Comparison of ENCODE assay signal across 8 cellular contexts in the genomic region with DNA sequence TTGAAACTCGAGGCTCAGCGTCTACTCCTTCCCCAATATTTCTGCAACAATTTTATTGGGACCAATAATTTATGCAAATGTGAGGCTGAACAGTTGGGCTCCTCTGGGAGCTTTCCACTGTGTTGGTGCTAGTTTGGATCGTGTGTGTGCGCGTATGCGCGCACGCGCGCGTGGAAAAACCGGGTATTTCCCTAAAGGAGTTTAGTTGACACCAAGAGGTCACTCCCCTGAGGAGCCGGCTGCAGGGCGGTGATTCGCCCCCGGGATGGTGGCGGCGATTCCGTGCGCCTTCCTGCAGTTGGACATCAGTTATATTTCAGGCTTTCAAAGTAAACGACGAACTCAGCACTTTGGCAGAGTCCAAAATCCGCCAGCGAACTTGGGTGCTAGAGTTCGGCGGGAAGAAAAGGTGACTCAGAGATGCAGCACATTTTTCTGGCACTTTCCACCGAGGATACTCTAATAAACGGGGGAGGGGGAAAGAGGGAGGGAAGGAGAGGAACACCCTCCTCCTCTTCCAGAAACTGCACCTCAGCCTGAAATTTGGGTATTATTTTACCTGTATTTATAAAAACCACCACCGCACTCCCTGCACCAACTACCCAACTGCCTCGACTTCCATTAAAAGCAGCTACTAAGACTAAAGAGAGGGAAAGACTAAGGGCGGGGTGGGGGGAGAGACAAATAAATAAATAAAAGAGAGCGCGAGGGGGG.
DNase-seq lines count a peak whose midpoint lies in the region; TF ChIP-seq lines count a peak whose summit lies in the region.

No MANE protein-coding gene starts in this region.

- no peak overlapping the region for H3K14ac ChIP-seq in neuronal stem cell (ENCODE audit: low read length)

- H3K36me3 ChIP-seq in neuronal stem cell (replicated peaks in 1 of 2; ENCODE audit: control insufficient read depth in 2 of 2, insufficient read depth in 2 of 2, low read length in 2 of 2) = no peaks in the 10 kb centered on the region

- H3K27me3 ChIP-seq in neuronal stem cell (ENCODE audit: control insufficient read depth in 3 of 3, insufficient read depth in 3 of 3, low read depth in 1 of 3, low read length in 3 of 3) = peaks cover 0 to 3% (median 0%) of the 10 kb centered on the region in 3 experiments

- peaks cover 4 to 11% of the 10 kb centered on the region in 2 donors for H3K4me1 ChIP-seq in neuronal stem cell (ENCODE audit: control insufficient read depth in 2 of 2, insufficient read depth in 1 of 2, low read depth in 1 of 2, low read length in 2 of 2)

- peak overlapping the region; percentile 51 for H3K9ac ChIP-seq in neuronal stem cell (ENCODE audit: low read depth, low read length, poor library complexity)

- no CpG with 5 or more reads among the region's 33 CpGs for WGBS in neuronal stem cell (ENCODE audit: extremely low coverage in 2 of 2, insufficient read length in 2 of 2, insufficient replicate concordance in 1 of 2), 2 donors

- H2BK5ac ChIP-seq in neuronal stem cell (ENCODE audit: low read length) = peak overlapping the region; percentile 17

- H3K4me2 ChIP-seq in neuronal stem cell (ENCODE audit: insufficient read depth, low read length, poor library complexity, severe bottlenecking) = peak overlapping the region; percentile 78

- H3K4me3 ChIP-seq in fibroblast of the aortic adventitia (ENCODE audit: low read depth, low read length) = peak overlapping the region; percentile 49
- peak overlapping the region; percentile 76 to 84 for H3K4me3 ChIP-seq in neuronal stem cell (ENCODE audit: low read length in 2 of 2)

- CTCF ChIA-PET in RWPE1 (lab: Yijun Ruan, JAX) = interaction anchor here (1.0 kb wide), 1 partner anchor 296 kb away, joined by 3 read pairs; no protein-coding TSS in a partner anchor

- POLR2A ChIA-PET in RWPE1 (lab: Yijun Ruan, JAX; ENCODE audit: low non-redundant PET) = no interaction called here

- no peak overlapping the region for H3K4ac ChIP-seq in neuronal stem cell (ENCODE audit: low read length)

- H4K8ac ChIP-seq in neuronal stem cell (ENCODE audit: low read depth, low read length) = no peak overlapping the region

- no peaks in the 10 kb centered on the region for H3K79me1 ChIP-seq in neuronal stem cell (ENCODE audit: low read depth, low read length)

- peak; percentile 16 for DNase-seq in DMS53 treated with DMSO at 0.1 percent for 48 hours (lab: John Stamatoyannopoulos, UW; ENCODE audit: unreplicated experiment)
- peak; percentile 40 for DNase-seq in HK-2 (ENCODE audit: unreplicated experiment)
- DNase-seq in SW480 (ENCODE audit: low spot score) = peak; percentile 37
- DNase-seq in fibroblast of the aortic adventitia (ENCODE audit: low read depth) = peak; percentile 22
- DNase-seq in neuronal stem cell (ENCODE audit: low spot score) = peak; percentile 47
- no peak for DNase-seq in activated CD4-positive, CD25-positive, alpha-beta regulatory T cell (lab: John Stamatoyannopoulos, UW)
- DNase-seq in NCI-H2107 (lab: John Stamatoyannopoulos, UW) = no peak
- no peak for DNase-seq in RWPE1 (ENCODE audit: low spot score)

- H2BK12ac ChIP-seq in neuronal stem cell (ENCODE audit: low read length) = no peak overlapping the region

- peak overlapping the region; percentile 93 for H3K27ac ChIP-seq in neuronal stem cell (replicated peaks; ENCODE audit: low read length)
- H3K27ac ChIP-seq in RWPE1 = no peak overlapping the region

- no peak overlapping the region for H3K23ac ChIP-seq in neuronal stem cell (ENCODE audit: low read depth, low read length, poor library complexity)

- peak overlapping the region; percentile 91 for H3K18ac ChIP-seq in neuronal stem cell (ENCODE audit: low read length)

- no peak overlapping the region for H4K91ac ChIP-seq in neuronal stem cell (ENCODE audit: low read depth, low read length, poor library complexity)

- H2BK120ac ChIP-seq in neuronal stem cell (ENCODE audit: low read depth, low read length) = no peak overlapping the region

- H2BK15ac ChIP-seq in neuronal stem cell (ENCODE audit: low read length) = no peak overlapping the region

- TF ChIP-seq CTCF in fibroblast of the aortic adventitia (IDR thresholded peaks at IDR 0.05; ENCODE audit: insufficient read depth, low read length) (no peak), RWPE1 (conservative IDR thresholded peaks at IDR 0.05; ENCODE audit: low read depth) (no peak)

- no peak overlapping the region for H2AK5ac ChIP-seq in neuronal stem cell (ENCODE audit: low read depth, low read length)

- no peaks in the 10 kb centered on the region for H3K9me3 ChIP-seq in neuronal stem cell (replicated peaks in 1 of 2; ENCODE audit: control insufficient read depth in 2 of 2, insufficient read depth in 1 of 2, low read depth in 1 of 2, low read length in 2 of 2)

- H2AFZ ChIP-seq in neuronal stem cell (ENCODE audit: low read length) = peak overlapping the region; percentile 93

Comparison
In these comparisons a context has a peak if more than half of its experiments do, and no peak if none do; other contexts are left out.
1. DNase-seq: peak in DMS53 treated with DMSO at 0.1 percent for 48 hours (single experiment), HK-2 (single experiment), SW480 (single experiment), fibroblast of the aortic adventitia (single experiment) and neuronal stem cell (single experiment); none in activated CD4-positive, CD25-positive, alpha-beta regulatory T cell (0 of 4), NCI-H2107 (single experiment) and RWPE1 (single experiment).